Comparison of ENCODE assay signal across 1 cellular context in genomic region chr4:8152090-8152864, GRCh38.
A peak's percentile ranks its signal among the peaks of the same experiment; 100 is the strongest.
TF ChIP-seq lines count a peak whose summit lies in the region.

No MANE protein-coding gene starts in this region.

TF ChIP-seq in K562, 482 proteins besides CTCF, POLR2A, EP300 and RAD21 (continued from another document):
- TF ChIP-seq REST (CRISPR knock-in tag; IDR thresholded peaks at IDR 0.05; ENCODE audit: low read depth), result no peak
- TF ChIP-seq CBFA2T2 (conservative IDR thresholded peaks at IDR 0.05), result 0 out of 2 replicates have a peak, but pooled peaks have one; percentile 4
- peak; percentile 89 for TF ChIP-seq TFE3 (CRISPR knock-in tag; IDR thresholded peaks at IDR 0.05)
- peak; percentile 25; the same call in 1 of the 2 replicates for TF ChIP-seq USF2 (CRISPR knock-in tag; IDR thresholded peaks at IDR 0.05)
- no peak for TF ChIP-seq RBM39 (optimal IDR thresholded peaks at IDR 0.05; ENCODE audit: low read depth, low read length)
- TF ChIP-seq NCOA4 (IDR thresholded peaks at IDR 0.05; ENCODE audit: partially characterized antibody), result no peak
- no peak for TF ChIP-seq HMGXB4 (CRISPR knock-in tag; IDR thresholded peaks at IDR 0.05)
